In genomic region chr7:53756946-53757345, GRCh38 we compare ENCODE assay signal across 31 cellular contexts.
"Had no signal": no experiment of that assay in that cellular context is flagged by ENCODE, and none has a peak within 500 bp of the region (broad histone marks: within the 10 kb centered on the region; RNA-seq: fewer than 3 reads in every experiment).

No MANE protein-coding gene starts in this region.

- DNase-seq: activated B cell treated with CpG ODN at 0.5 μM for 24 hours; activated CD4-positive, alpha-beta memory T cell treated with anti-CD3 and anti-CD28 coated beads for 36 hours; activated CD4-positive, alpha-beta T cell treated with anti-CD3 and anti-CD28 coated beads for 4 hours; activated CD4-positive, alpha-beta T cell treated with anti-CD3 and anti-CD28 coated beads, Interleukin-2, amount 10 ng/mL, durations not matched to agents 24 days and 14 days; activated CD4-positive, alpha-beta T cell treated with anti-CD3 and anti-CD28 coated beads, Interleukin-2, amount 50 U/mL, for 1 hour; activated CD4-positive, alpha-beta T cell treated with anti-CD3 and anti-CD28 coated beads, Interleukin-2, amount 50 U/mL, for 4 hours; activated CD4-positive, CD25-positive, alpha-beta regulatory T cell treated with anti-CD3 and anti-CD28 coated beads, Interleukin-2, amount 50 U/mL, for 72 hours; activated CD8-positive, alpha-beta memory T cell treated with anti-CD3 and anti-CD28 coated beads, Interleukin-2, amount 50 U/mL, for 4 hours; activated CD8-positive, alpha-beta T cell treated with anti-CD3 and anti-CD28 coated beads for 36 hours; activated effector memory CD4-positive, alpha-beta T cell treated with anti-CD3 and anti-CD28 coated beads, Interleukin-2, amount 50 U/mL, for 16 hours; activated gamma-delta T cell treated with Interleukin-2 at 50 U/mL for 16 hours; activated naive CD4-positive, alpha-beta T cell; activated naive CD4-positive, alpha-beta T cell treated with anti-CD3 and anti-CD28 coated beads for 36 hours; activated naive CD4-positive, alpha-beta T cell treated with anti-CD3 and anti-CD28 coated beads, Interleukin-2, amount 50 U/mL, for 16 hours; activated naive CD8-positive, alpha-beta T cell treated with anti-CD3 and anti-CD28 coated beads for 36 hours; activated T-cell treated with anti-CD3 and anti-CD28 coated beads for 4 hours; activated T-cell treated with anti-CD3 and anti-CD28 coated beads, Interleukin-2, amount 50 U/mL, for 1 hour; activated T-cell treated with anti-CD3 and anti-CD28 coated beads, Interleukin-2, amount 50 U/mL, for 4 hours; activated T-cell treated with anti-CD3 and anti-CD28 coated beads, Interleukin-2, amount 50 U/mL, for 72 hours; adrenal gland; amniotic stem cell; aorta; body of pancreas; brain microvascular endothelial cell; central memory CD4-positive, alpha-beta T cell; T-helper 2 cell; T-helper 9 cell had no signal

- H3K36me3 ChIP-seq: adrenal gland, brain microvascular endothelial cell, breast epithelium had no signal

- ATAC-seq: activated CD8-positive, alpha-beta T cell treated with anti-CD3 and anti-CD28 coated beads for 36 hours; activated naive CD4-positive, alpha-beta T cell treated with anti-CD3 and anti-CD28 coated beads, Interleukin-2, amount 50 U/mL, for 72 hours; activated T-cell treated with anti-CD3 and anti-CD28 coated beads, Interleukin-2, amount 50 U/mL, for 4 hours; activated T-cell treated with anti-CD3 and anti-CD28 coated beads, Interleukin-2, amount 50 U/mL, for 72 hours; activated T-helper 17 cell treated with anti-CD3 and anti-CD28 coated beads, Interleukin-2, amount 50 U/mL, for 72 hours; body of pancreas had no signal

- H3K9me3 ChIP-seq: adrenal gland, body of pancreas, breast epithelium had no signal

- H3K27ac ChIP-seq: adrenal gland, body of pancreas, brain microvascular endothelial cell, breast epithelium, VCaP had no signal

- H3K4me3 ChIP-seq: adrenal gland, body of pancreas, breast epithelium had no signal

- H3K27me3 ChIP-seq: adrenal gland, body of pancreas, brain microvascular endothelial cell, breast epithelium had no signal
